ENCODE assay signal across 20 cellular contexts in the genomic region with DNA sequence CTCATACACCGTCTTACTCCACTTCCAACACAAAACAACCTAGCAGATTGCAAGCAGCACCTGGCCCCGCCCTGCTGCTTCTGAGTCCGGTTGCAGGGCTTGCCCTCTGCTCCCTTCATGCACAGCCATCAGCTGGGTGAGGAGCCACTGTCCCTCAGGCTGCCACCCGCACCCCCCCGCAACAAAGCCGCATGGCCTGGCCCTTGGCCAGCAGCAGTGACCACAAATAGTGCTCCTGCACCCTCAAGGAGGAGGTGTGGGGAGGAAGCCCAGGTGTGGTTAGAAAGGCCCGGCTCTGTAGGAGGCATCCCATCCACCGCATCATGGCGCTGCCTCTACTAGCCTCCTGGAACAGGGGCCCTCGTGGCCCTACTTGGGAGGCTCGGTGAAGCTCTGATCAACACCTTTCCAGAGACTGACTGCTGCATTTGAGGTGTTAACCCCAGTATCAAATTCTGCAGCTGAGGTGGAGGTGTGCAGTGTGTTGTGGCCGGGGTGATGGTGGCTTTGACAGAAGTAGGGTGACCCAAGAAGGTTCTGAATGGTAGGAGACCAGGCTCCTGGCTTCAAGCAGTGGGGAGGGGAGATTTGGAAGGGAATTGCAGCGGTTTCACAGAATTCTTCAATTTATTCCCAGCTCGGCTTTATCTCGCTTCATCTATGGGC. TPM values are rescaled to one million over a fixed set of nuclear protein-coding genes. Genes with fewer than 3 reads are reported as not detected.
"Had no signal": no experiment of that assay in that cellular context is flagged by ENCODE, and none has a peak within 500 bp of the region (broad histone marks: within the 10 kb centered on the region; RNA-seq: fewer than 3 reads in every experiment).

No MANE protein-coding gene starts in this region.

- H3K27ac Mint-ChIP-seq: activated T-cell treated with anti-CD3 and anti-CD28 coated beads, Interleukin-2, amount 50 U/mL, for 72 hours; nephron progenitor cell had no signal

- H3K9me3 ChIP-seq: body of pancreas had no signal

- ATAC-seq: activated T-cell treated with anti-CD3 and anti-CD28 coated beads, Interleukin-2, amount 50 U/mL, for 72 hours; body of pancreas; foreskin keratinocyte had no signal

- H3K4me1 ChIP-seq: foreskin keratinocyte had no signal

- H3K9me3 Mint-ChIP-seq: nephron progenitor cell had no signal

- FAIRE-seq: colon, keratinocyte had no signal

- H3K4me3 ChIP-seq: body of pancreas had no signal

- H3K4me3 Mint-ChIP-seq: activated T-cell treated with anti-CD3 and anti-CD28 coated beads, Interleukin-2, amount 50 U/mL, for 72 hours; nephron progenitor cell had no signal

- H3K27ac ChIP-seq: body of pancreas, foreskin keratinocyte, VCaP had no signal

- DNase-seq: activated CD4-positive, alpha-beta T cell treated with anti-CD3 and anti-CD28 coated beads, Interleukin-2, amount 50 U/mL, for 1 hour; activated CD4-positive, CD25-positive, alpha-beta regulatory T cell treated with anti-CD3 and anti-CD28 coated beads, Interleukin-2, amount 50 U/mL, for 72 hours; activated CD8-positive, alpha-beta memory T cell treated with anti-CD3 and anti-CD28 coated beads for 24 hours; activated CD8-positive, alpha-beta memory T cell treated with anti-CD3 and anti-CD28 coated beads, Interleukin-2, amount 50 U/mL, for 48 hours; activated naive CD4-positive, alpha-beta T cell; activated T-cell treated with anti-CD3 and anti-CD28 coated beads, Interleukin-2, amount 50 U/mL, for 72 hours; body of pancreas; caudate nucleus; foreskin keratinocyte; glutamatergic neuron; hypothalamus; mesendoderm; nephron progenitor cell; nucleus accumbens; stimulated activated naive CD4-positive, alpha-beta T cell; SW 1271 had no signal

- H3K27me3 ChIP-seq: body of pancreas had no signal

RNA-seq across cellular contexts. Expression of a gene that starts 52.7 kb away (rescaled TPM):
- total RNA-seq: fibroblast of lung had no signal
- polyA plus RNA-seq: fibroblast of lung, keratinocyte had no signal
